In genomic region chr20:36105731-36106226, GRCh38 we compare ENCODE assay signal across 20 cellular contexts. TPM values are rescaled to one million over a fixed set of nuclear protein-coding genes. Genes with fewer than 3 reads are reported as not detected.
DNase-seq lines count a peak whose midpoint lies in the region; ATAC-seq, FAIRE-seq and TF ChIP-seq lines count a peak whose summit lies in the region.
"Had no signal": no experiment of that assay in that cellular context is flagged by ENCODE, and none has a peak within 500 bp of the region (broad histone marks: within the 10 kb centered on the region; RNA-seq: fewer than 3 reads in every experiment).

No MANE protein-coding gene starts in this region.

- in situ Hi-C loops in K562 (cut with MboI), result no loop called here

- no peak for FAIRE-seq in K562 (lab: Jason Lieb, UNC)
- FAIRE-seq: TTC549 had no signal

- TF ChIP-seq POLR2A in K562 (conservative IDR thresholded peaks at IDR 0.05) (no peak), ovary (IDR thresholded peaks at IDR 0.05) (no peak)

- intact Hi-C loops in Right ventricle myocardium superior (cut with DNase I), result no loop called here
- intact Hi-C loops in left ventricle myocardium inferior (cut with micrococcal nuclease), result no loop called here
- intact Hi-C loops in K562 (cut with micrococcal nuclease), result no loop called here
- intact Hi-C loops in aorta (cut with DNase I), result no loop called here
- intact Hi-C loops in ovary (cut with DNase I), result no loop called here

- no peaks in the 10 kb centered on the region for H3K36me3 ChIP-seq in left ventricle myocardium inferior
- no peaks in the 10 kb centered on the region for H3K36me3 ChIP-seq in K562 (ENCODE audit: control insufficient read depth, insufficient read depth, low read length)
- H3K36me3 ChIP-seq in lung (ENCODE audit: control insufficient read depth in 2 of 2, insufficient read depth in 2 of 2, low read length in 2 of 2), result no peaks in the 10 kb centered on the region
- H3K36me3 ChIP-seq in aorta (ENCODE audit: control insufficient read depth in 1 of 2, insufficient read depth in 2 of 2, low read length in 1 of 2), result no peaks in the 10 kb centered on the region
- H3K36me3 ChIP-seq in ovary, result no peaks in the 10 kb centered on the region
- H3K36me3 ChIP-seq: uterus had no signal

- CTCF ChIA-PET in K562 (lab: Yijun Ruan, JAX; ENCODE audit: low intra/inter-chr PET ratio), result no interaction called here

- WGBS in K562 (ENCODE audit: insufficient coverage, low coverage, missing lambda C conversion rate), result 20% methylated on average over 1 of the region's 1 CpG
- 54 to 85% methylated on average over 1 of the region's 1 CpG for WGBS in lung, 2 donors
- WGBS in aorta, 2 donors, result 72 to 100% methylated on average over 1 of the region's 1 CpG
- 67 to 79% (median 68%) methylated on average over 1 of the region's 1 CpG for WGBS in ovary, 3 donors

- H3K4me2 ChIP-seq in K562 (ENCODE audit: insufficient read depth, low read length), result no peak overlapping the region
- H3K4me2 ChIP-seq: PC-9 had no signal

- H2AFZ ChIP-seq in K562 (ENCODE audit: low read depth, low read length), result no peak overlapping the region
- H2AFZ ChIP-seq: GM23248, PC-9 had no signal

- TF ChIP-seq RAD21 in K562 (CRISPR knock-in tag; conservative IDR thresholded peaks at IDR 0.05 in 1 of 2, IDR thresholded peaks at IDR 0.05 in 1 of 2), result no peak

- POLR2A ChIA-PET in K562 (lab: Yijun Ruan, JAX), result no interaction called here

- H3K4me3 ChIP-seq in left ventricle myocardium inferior (no peak overlapping the region), K562 (no peak overlapping the region), lung (no peak overlapping the region), aorta (ENCODE audit: low read length in 2 of 2) (no peak overlapping the region), ovary (no peak overlapping the region)
- H3K4me3 ChIP-seq: GM23248, PC-9, uterus had no signal

- TF ChIP-seq EP300 in K562 (IDR thresholded peaks at IDR 0.05; ENCODE audit: low read length) (no peak), ovary (IDR thresholded peaks at IDR 0.05) (no peak)

- H3K9ac ChIP-seq in K562 (ENCODE audit: insufficient read depth in 1 of 2, low read depth in 2 of 2, low read length in 2 of 2), result peak overlapping the region in 1 of 2 experiments; percentile 54; a peak in 1 of 4 replicates
- H3K9ac ChIP-seq: GM23248 had no signal

- H3K9me1 ChIP-seq in K562 (ENCODE audit: control insufficient read depth, insufficient read depth, low read length), result no peaks in the 10 kb centered on the region

- H3K4me1 ChIP-seq in left ventricle myocardium inferior (peaks cover 15% of the 10 kb centered on the region), K562 (replicated peaks in 1 of 2; ENCODE audit: control insufficient read depth in 2 of 2, insufficient read depth in 2 of 2, low read length in 2 of 2) (peaks cover 3 to 8% of the 10 kb centered on the region in 2 experiments; a peak in 4 of 5 replicates), lung (ENCODE audit: control insufficient read depth in 2 of 2, insufficient read depth in 2 of 2, low read length in 2 of 2) (peaks cover 0 to 16% of the 10 kb centered on the region in 2 donors), aorta (ENCODE audit: control insufficient read depth in 1 of 2, insufficient read depth in 2 of 2, low read length in 2 of 2) (no peaks in the 10 kb centered on the region), ovary (ENCODE audit: insufficient read depth) (no peaks in the 10 kb centered on the region), foreskin keratinocyte (no peaks in the 10 kb centered on the region)
- H3K4me1 ChIP-seq: uterus had no signal

- no peaks in the 10 kb centered on the region for H4K20me1 ChIP-seq in K562 (replicated peaks; ENCODE audit: control insufficient read depth, insufficient read depth, low read length)

- H3K27ac ChIP-seq in left ventricle myocardium inferior (replicated peaks) (no peak overlapping the region), K562 (ENCODE audit: extremely low read depth, low read depth, low read length) (no peak overlapping the region), lung (ENCODE audit: low read depth in 1 of 2, low read length in 1 of 2) (peak overlapping the region in 1 of 2 donors; percentile 34), aorta (ENCODE audit: low read depth in 1 of 2, low read length in 2 of 2) (no peak overlapping the region), ovary (no peak overlapping the region), foreskin keratinocyte (no peak overlapping the region)
- H3K27ac ChIP-seq: GM23248, PC-9, uterus had no signal

- BruUV-seq in K562 (replicated peaks; lab: Mats Ljungman, UMichigan), result no TSS peak

- H3K79me2 ChIP-seq in K562 (ENCODE audit: control insufficient read depth, insufficient read depth, low read length), result no peaks in the 10 kb centered on the region

- no peak for TF ChIP-seq CTCF in left ventricle myocardium inferior (IDR thresholded peaks at IDR 0.05; ENCODE audit: borderline replicate concordance)
- TF ChIP-seq CTCF in K562 (IDR thresholded peaks at IDR 0.05 in 2 of 3, conservative IDR thresholded peaks at IDR 0.05 in 1 of 3; ENCODE audit: insufficient read depth in 2 of 3, low read depth in 1 of 3, low read length in 3 of 3), result no peak
- TF ChIP-seq CTCF in lung (IDR thresholded peaks at IDR 0.05; ENCODE audit: control extremely low read depth, extremely low read depth), result no peak
- no peak for TF ChIP-seq CTCF in ovary (IDR thresholded peaks at IDR 0.05)
- TF ChIP-seq CTCF in foreskin keratinocyte (conservative IDR thresholded peaks at IDR 0.05), result no peak

- no peaks in the 10 kb centered on the region for H3K9me3 ChIP-seq in left ventricle myocardium inferior (replicated peaks)
- H3K9me3 ChIP-seq in K562 (replicated peaks; ENCODE audit: control insufficient read depth, insufficient read depth, low read depth, low read length), result no peaks in the 10 kb centered on the region
- peaks cover 0 to 3% of the 10 kb centered on the region in 2 donors for H3K9me3 ChIP-seq in lung (ENCODE audit: control insufficient read depth in 2 of 2, insufficient read depth in 1 of 2, low read length in 1 of 2)
- H3K9me3 ChIP-seq in aorta (ENCODE audit: control insufficient read depth, low read length), result no peaks in the 10 kb centered on the region
- H3K9me3 ChIP-seq in ovary, result no peaks in the 10 kb centered on the region
- H3K9me3 ChIP-seq: uterus had no signal

- DNase-seq in Right ventricle myocardium superior, result no peak
- DNase-seq in left ventricle myocardium inferior, result no peak
- DNase-seq in K562 (ENCODE audit: extremely low read depth in 1 of 4, low spot score in 3 of 4), result no peak
- DNase-seq in lung (ENCODE audit: low spot score), result peak; percentile 51
- peak in 1 of 2 donors; percentile 21 for DNase-seq in aorta
- DNase-seq in ovary, result no peak
- no peak for DNase-seq in foreskin keratinocyte
- DNase-seq: activated naive CD4-positive, alpha-beta T cell treated with anti-CD3 and anti-CD28 coated beads, Interleukin-2, amount 50 U/mL, for 16 hours; CD8-positive, alpha-beta T cell; dermis blood vessel endothelial cell; GM23248; immature natural killer cell; Kasumi-1; NCI-H1694 treated with DMSO at 0.1 percent for 48 hours; NCI-H524 treated with DMSO at 0.1 percent for 48 hours; PC-9; stimulated activated naive B cell treated with anti-CD40 and anti-IgM and Interleukin-4, amounts not matched to agents 10 μg/mL and 1 μg/mL and 100 μg/mL, for 72 hours; uterus had no signal

- no peaks in the 10 kb centered on the region for H3K27me3 ChIP-seq in left ventricle myocardium inferior (ENCODE audit: low read depth)
- no peaks in the 10 kb centered on the region for H3K27me3 ChIP-seq in K562 (ENCODE audit: control insufficient read depth in 2 of 2, insufficient read depth in 2 of 2, low read length in 2 of 2)
- H3K27me3 ChIP-seq in lung (ENCODE audit: control insufficient read depth, insufficient read depth), result no peaks in the 10 kb centered on the region
- H3K27me3 ChIP-seq in aorta (ENCODE audit: control insufficient read depth in 1 of 2, insufficient read depth in 2 of 2, low read length in 1 of 2), result no peaks in the 10 kb centered on the region
- no peaks in the 10 kb centered on the region for H3K27me3 ChIP-seq in ovary
- H3K27me3 ChIP-seq in foreskin keratinocyte, result no peaks in the 10 kb centered on the region
- H3K27me3 ChIP-seq: uterus had no signal

- peak; percentile 53 for ATAC-seq in Right ventricle myocardium superior (ENCODE audit: poor library complexity)
- ATAC-seq in K562, result peak; percentile 16; the same call in 1 of the 3 replicates
- no peak for ATAC-seq in lung (ENCODE audit: insufficient read depth, low FRiP score)
- ATAC-seq in aorta (ENCODE audit: low FRiP score), result peak; percentile 44
- ATAC-seq in GM21423 (IDR thresholded peaks at IDR 0.05; ENCODE audit: unreplicated experiment), result no peak
- ATAC-seq in foreskin keratinocyte, result no peak
- ATAC-seq: CD8-positive, alpha-beta T cell; stimulated activated naive B cell treated with anti-CD40 and anti-IgM and Interleukin-4, amounts not matched to agents 10 μg/mL and 1 μg/mL and 100 μg/mL, for 72 hours had no signal

RNA-seq across cellular contexts. Expression of gene EPB41L1, which starts 48.8 kb away (rescaled TPM):
- 14.8 TPM for total RNA-seq in Right ventricle myocardium superior
- 14.6 TPM for total RNA-seq in left ventricle myocardium inferior
- total RNA-seq in K562 (2011; cell fraction: chromatin; rRNA removed; ENCODE audit: low replicate concordance), result 1.5 and 3.3 TPM in 2 replicates
- total RNA-seq in K562 (2011; cell fraction: nucleolus; rRNA removed), result 1.1 and 2.5 TPM in 2 replicates
- 0.61 and 0.95 TPM in 2 replicates for total RNA-seq in K562 (2011; cell fraction: nucleoplasm; rRNA removed)
- total RNA-seq in K562 (2014; rRNA removed), result 1.3 TPM in 2 replicates
- total RNA-seq in K562 (2014; rRNA removed; fragmentation: Illumina TruSeq; extraction: Trizol), result 0.80 and 1.3 TPM in 2 replicates
- 0.90 and 2.5 TPM in 2 replicates for total RNA-seq in K562 (2015; rRNA removed; fragmentation: Illumina TruSeq; extraction: Trizol)
- total RNA-seq in K562 (2021), result 2.6 and 4.3 TPM in 2 replicates
- 0.89 and 1.4 TPM in 2 replicates for polyA plus RNA-seq in K562 (2011; rRNA removed)
- 0.94 and 2.4 TPM in 2 replicates for polyA plus RNA-seq in K562 (2011; cell fraction: cytosol; rRNA removed)
- polyA plus RNA-seq in K562 (2011; cell fraction: nucleus; rRNA removed), result 1.1 and 1.5 TPM in 2 replicates
- polyA plus RNA-seq in K562 (2012), result 2.0 and 4.1 TPM in 2 replicates
- polyA plus RNA-seq in K562 (2014; fragmentation: Illumina TruSeq; extraction: Trizol), result 2.9 and 3.6 TPM in 2 replicates
- polyA plus RNA-seq in K562 (2014; fragmentation: Nextera tagmentation; extraction: Ambion mirVana), result under 1 TPM; 0.11 to 0.31 TPM
- polyA plus RNA-seq in K562 (2014; rRNA removed), result 0.90 and 4.2 TPM in 2 replicates
- polyA minus RNA-seq in K562 (2011; rRNA and poly(A)+ RNA removed), result 0.81 and 1.3 TPM in 2 replicates
- 1.3 and 1.5 TPM in 2 replicates for polyA minus RNA-seq in K562 (2011; cell fraction: cytosol; rRNA and poly(A)+ RNA removed)
- polyA minus RNA-seq in K562 (2011; cell fraction: nucleus; rRNA and poly(A)+ RNA removed), result 0.67 and 1.00 TPM in 2 replicates
- 10 to 100 TPM; 50.1 to 61.9 TPM for total RNA-seq in lung
- polyA plus RNA-seq in lung, result 10 to 100 TPM; 13.5 to 15.5 TPM
- 10 to 100 TPM; 38.6 to 47.1 TPM for total RNA-seq in aorta
- polyA plus RNA-seq in aorta, result 10 to 100 TPM; 18.0 to 26.9 TPM
- total RNA-seq in ovary, result 10 to 100 TPM; 23.4 to 81.4 (median 63.2) TPM
- polyA plus RNA-seq in ovary, result 100 to 1,000 TPM in 1 of 2 donors, 10 to 100 TPM in 1; 23.8 to 207 TPM
- 1.5 and 2.0 TPM in 2 replicates for total RNA-seq in foreskin keratinocyte
- 0.50 and 0.69 TPM in 2 replicates for polyA plus RNA-seq in foreskin keratinocyte
- polyA plus RNA-seq: immature natural killer cell had no signal

Comparison
In these comparisons a context has a peak if more than half of its experiments do, and no peak if none do; other contexts are left out.
1. ATAC-seq: peak in Right ventricle myocardium superior (single experiment), K562 (single experiment) and aorta (single experiment); none in lung (single experiment), GM21423 (single experiment) and foreskin keratinocyte (single experiment).